In genomic region chr13:97809576-97809975, GRCh38 we compare ENCODE assay signal across 13 cellular contexts.
DNase-seq lines count a peak whose midpoint lies in the region; ATAC-seq and TF ChIP-seq lines count a peak whose summit lies in the region.
"Had no signal": no experiment of that assay in that cellular context is flagged by ENCODE, and none has a peak within 500 bp of the region (broad histone marks: within the 10 kb centered on the region; RNA-seq: fewer than 3 reads in every experiment).

No MANE protein-coding gene starts in this region.

- H3K9ac ChIP-seq in adipocyte (ENCODE audit: low read length), result peak overlapping the region; percentile 54

- H3K9me3 ChIP-seq in adipocyte (ENCODE audit: control insufficient read depth, low read length), result no peaks in the 10 kb centered on the region
- H3K9me3 ChIP-seq: A549, HAP-1 had no signal

- no peak for TF ChIP-seq CTCF in epithelial cell of esophagus (IDR thresholded peaks at IDR 0.05; ENCODE audit: insufficient read depth, low read depth, low read length, missing control alignments)

- H3K36me3 ChIP-seq in adipocyte (ENCODE audit: control insufficient read depth, insufficient read depth, low read length, severe bottlenecking), result no peaks in the 10 kb centered on the region
- H3K36me3 ChIP-seq: HAP-1 had no signal

- intact Hi-C loops in head of caudate nucleus (cut with DNase I), result no loop called here

- ATAC-seq in GM18861 (IDR thresholded peaks at IDR 0.05; ENCODE audit: unreplicated experiment) (no peak), GM21529 (IDR thresholded peaks at IDR 0.05; ENCODE audit: unreplicated experiment) (no peak)

- DNase-seq in HCEC 1CT, result peak; percentile 11
- DNase-seq in adipocyte (ENCODE audit: low read depth), result peak; percentile 44
- peak; percentile 15 for DNase-seq in epithelial cell of esophagus (ENCODE audit: low read depth)
- peak; percentile 8 for DNase-seq in myocyte (ENCODE audit: low read depth)
- DNase-seq in head of caudate nucleus, result no peak
- DNase-seq: MM.1S, NCI-H187, NCI-H510A treated with DMSO at 0.1 percent for 48 hours, SHP77 treated with DMSO at 0.1 percent for 48 hours had no signal

- H3K27me3 ChIP-seq in adipocyte (replicated peaks; ENCODE audit: control insufficient read depth, insufficient read depth, low read length), result no peaks in the 10 kb centered on the region

- peaks cover 8% of the 10 kb centered on the region for H3K4me1 ChIP-seq in adipocyte (ENCODE audit: control insufficient read depth, insufficient read depth, low read length)
- H3K4me1 ChIP-seq: A549, HAP-1 had no signal

- peak overlapping the region; percentile 27 for H3K4me3 ChIP-seq in adipocyte (ENCODE audit: low read length)
- H3K4me3 ChIP-seq in epithelial cell of esophagus (ENCODE audit: low read length), result no peak overlapping the region
- H3K4me3 ChIP-seq: A549, HAP-1 had no signal

Comparison
In these comparisons a context has a peak if more than half of its experiments do, and no peak if none do; other contexts are left out.
1. DNase-seq: peak in HCEC 1CT (single experiment), adipocyte (single experiment), epithelial cell of esophagus (single experiment) and myocyte (single experiment); none in head of caudate nucleus (0 of 42).